In the genomic region with DNA sequence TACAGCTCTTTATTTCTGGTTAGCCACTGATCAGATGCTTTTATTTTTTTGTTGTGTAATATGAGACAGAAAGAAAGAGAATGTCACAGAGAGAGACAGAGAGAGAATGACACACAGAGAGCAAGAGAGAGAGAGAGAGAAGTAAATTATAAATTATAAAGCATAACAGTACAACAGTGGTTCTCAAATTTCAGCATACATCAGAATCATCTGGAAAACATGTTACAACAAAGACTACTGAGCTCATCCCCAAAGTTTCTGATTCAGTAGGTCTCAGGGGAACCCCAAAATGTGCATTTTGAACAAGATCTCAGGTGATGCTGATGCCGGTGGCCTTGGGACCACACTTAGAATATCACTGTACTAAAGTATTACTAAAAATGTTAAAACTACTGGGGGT, we compare ENCODE assay signal across 28 cellular contexts.
"Had no signal": no experiment of that assay in that cellular context is flagged by ENCODE, and none has a peak within 500 bp of the region (broad histone marks: within the 10 kb centered on the region; RNA-seq: fewer than 3 reads in every experiment).

No MANE protein-coding gene starts in this region.

- H3K27ac Mint-ChIP-seq: activated naive CD4-positive, alpha-beta T cell treated with anti-CD3 and anti-CD28 coated beads, Interleukin-2, amount 50 U/mL, for 72 hours; activated T-cell treated with anti-CD3 and anti-CD28 coated beads, Interleukin-2, amount 50 U/mL, for 24 hours; activated T-helper 17 cell treated with anti-CD3 and anti-CD28 coated beads, Interleukin-2, amount 50 U/mL, for 72 hours; immature natural killer cell; naive thymus-derived CD4-positive, alpha-beta T cell had no signal

- H3K79me2 ChIP-seq: hepatocyte had no signal

- ATAC-seq: activated naive CD4-positive, alpha-beta T cell treated with anti-CD3 and anti-CD28 coated beads, Interleukin-2, amount 50 U/mL, for 72 hours; activated T-helper 17 cell treated with anti-CD3 and anti-CD28 coated beads, Interleukin-2, amount 50 U/mL, for 72 hours; left lung; naive thymus-derived CD4-positive, alpha-beta T cell; right lobe of liver had no signal

- H3K27ac ChIP-seq: adrenal gland, ascending aorta, brain microvascular endothelial cell, colonic mucosa, dorsolateral prefrontal cortex, esophagus squamous epithelium, hepatocyte, left lung, right lobe of liver, upper lobe of left lung had no signal

- H3K36me3 Mint-ChIP-seq: activated naive CD4-positive, alpha-beta T cell treated with anti-CD3 and anti-CD28 coated beads, Interleukin-2, amount 50 U/mL, for 72 hours; immature natural killer cell; naive thymus-derived CD4-positive, alpha-beta T cell had no signal

- H2AFZ ChIP-seq: hepatocyte had no signal

- H3K9me3 Mint-ChIP-seq: activated naive CD4-positive, alpha-beta T cell treated with anti-CD3 and anti-CD28 coated beads, Interleukin-2, amount 50 U/mL, for 72 hours; activated T-cell treated with anti-CD3 and anti-CD28 coated beads, Interleukin-2, amount 50 U/mL, for 24 hours; activated T-helper 17 cell treated with anti-CD3 and anti-CD28 coated beads, Interleukin-2, amount 50 U/mL, for 72 hours; immature natural killer cell had no signal

- H3K4me1 Mint-ChIP-seq: activated T-helper 17 cell treated with anti-CD3 and anti-CD28 coated beads, Interleukin-2, amount 50 U/mL, for 72 hours; immature natural killer cell; naive thymus-derived CD4-positive, alpha-beta T cell had no signal

- DNase-seq: activated CD4-positive, alpha-beta T cell treated with anti-CD3 and anti-CD28 coated beads for 1 hour; activated CD4-positive, alpha-beta T cell treated with anti-CD3 and anti-CD28 coated beads, Interleukin-2, amount 50 U/mL, for 1 hour; activated CD8-positive, alpha-beta memory T cell treated with anti-CD3 and anti-CD28 coated beads, Interleukin-2, amount 50 U/mL, for 4 hours; activated T-cell treated with anti-CD3 and anti-CD28 coated beads, Interleukin-2, amount 50 U/mL, for 24 hours; adrenal gland; brain microvascular endothelial cell; central memory CD4-positive, alpha-beta T cell; colonic mucosa; dorsolateral prefrontal cortex; esophagus squamous epithelium; glutamatergic neuron; immature natural killer cell; kidney glomerular epithelial cell; left lung; naive thymus-derived CD4-positive, alpha-beta T cell; occipital lobe; right lobe of liver; small intestine; stimulated activated CD4-positive, alpha-beta T cell treated with anti-CD3 and anti-CD28 coated beads, Interleukin-4, amount 100 ng/mL, for 1 hour; stimulated activated naive CD4-positive, alpha-beta T cell treated with Interleukin-2 at 50 U/mL for 16 hours; T-helper 9 cell; upper lobe of left lung had no signal

- H3K36me3 ChIP-seq: adrenal gland, ascending aorta, brain microvascular endothelial cell, colonic mucosa, esophagus squamous epithelium, left lung, right lobe of liver, upper lobe of left lung had no signal

- H3K9me3 ChIP-seq: adrenal gland, ascending aorta, colonic mucosa, esophagus squamous epithelium, left lung, right lobe of liver, upper lobe of left lung had no signal

- H3K27me3 ChIP-seq: ascending aorta, brain microvascular endothelial cell, colonic mucosa, hepatocyte, left lung, right lobe of liver, upper lobe of left lung had no signal

- H3K4me3 Mint-ChIP-seq: activated T-cell treated with anti-CD3 and anti-CD28 coated beads, Interleukin-2, amount 50 U/mL, for 24 hours; activated T-helper 17 cell treated with anti-CD3 and anti-CD28 coated beads, Interleukin-2, amount 50 U/mL, for 72 hours; immature natural killer cell; naive thymus-derived CD4-positive, alpha-beta T cell; neural crest cell had no signal

- H3K4me3 ChIP-seq: adrenal gland, ascending aorta, colonic mucosa, dorsolateral prefrontal cortex, esophagus squamous epithelium, hepatocyte, left lung, lung, right lobe of liver, upper lobe of left lung had no signal

- H3K4me2 ChIP-seq: hepatocyte had no signal

- H3K4me1 ChIP-seq: adrenal gland, colonic mucosa, esophagus squamous epithelium, left lung, upper lobe of left lung had no signal
